In genomic region chr13:44404261-44405139, GRCh38 we compare ENCODE assay signal across 1 cellular context.
TF ChIP-seq lines count a peak whose summit lies in the region.

No MANE protein-coding gene starts in this region.

TF ChIP-seq in H1, 55 proteins besides CTCF, POLR2A, EP300 and RAD21 (continued from another document):
- TF ChIP-seq, protein P1, sequence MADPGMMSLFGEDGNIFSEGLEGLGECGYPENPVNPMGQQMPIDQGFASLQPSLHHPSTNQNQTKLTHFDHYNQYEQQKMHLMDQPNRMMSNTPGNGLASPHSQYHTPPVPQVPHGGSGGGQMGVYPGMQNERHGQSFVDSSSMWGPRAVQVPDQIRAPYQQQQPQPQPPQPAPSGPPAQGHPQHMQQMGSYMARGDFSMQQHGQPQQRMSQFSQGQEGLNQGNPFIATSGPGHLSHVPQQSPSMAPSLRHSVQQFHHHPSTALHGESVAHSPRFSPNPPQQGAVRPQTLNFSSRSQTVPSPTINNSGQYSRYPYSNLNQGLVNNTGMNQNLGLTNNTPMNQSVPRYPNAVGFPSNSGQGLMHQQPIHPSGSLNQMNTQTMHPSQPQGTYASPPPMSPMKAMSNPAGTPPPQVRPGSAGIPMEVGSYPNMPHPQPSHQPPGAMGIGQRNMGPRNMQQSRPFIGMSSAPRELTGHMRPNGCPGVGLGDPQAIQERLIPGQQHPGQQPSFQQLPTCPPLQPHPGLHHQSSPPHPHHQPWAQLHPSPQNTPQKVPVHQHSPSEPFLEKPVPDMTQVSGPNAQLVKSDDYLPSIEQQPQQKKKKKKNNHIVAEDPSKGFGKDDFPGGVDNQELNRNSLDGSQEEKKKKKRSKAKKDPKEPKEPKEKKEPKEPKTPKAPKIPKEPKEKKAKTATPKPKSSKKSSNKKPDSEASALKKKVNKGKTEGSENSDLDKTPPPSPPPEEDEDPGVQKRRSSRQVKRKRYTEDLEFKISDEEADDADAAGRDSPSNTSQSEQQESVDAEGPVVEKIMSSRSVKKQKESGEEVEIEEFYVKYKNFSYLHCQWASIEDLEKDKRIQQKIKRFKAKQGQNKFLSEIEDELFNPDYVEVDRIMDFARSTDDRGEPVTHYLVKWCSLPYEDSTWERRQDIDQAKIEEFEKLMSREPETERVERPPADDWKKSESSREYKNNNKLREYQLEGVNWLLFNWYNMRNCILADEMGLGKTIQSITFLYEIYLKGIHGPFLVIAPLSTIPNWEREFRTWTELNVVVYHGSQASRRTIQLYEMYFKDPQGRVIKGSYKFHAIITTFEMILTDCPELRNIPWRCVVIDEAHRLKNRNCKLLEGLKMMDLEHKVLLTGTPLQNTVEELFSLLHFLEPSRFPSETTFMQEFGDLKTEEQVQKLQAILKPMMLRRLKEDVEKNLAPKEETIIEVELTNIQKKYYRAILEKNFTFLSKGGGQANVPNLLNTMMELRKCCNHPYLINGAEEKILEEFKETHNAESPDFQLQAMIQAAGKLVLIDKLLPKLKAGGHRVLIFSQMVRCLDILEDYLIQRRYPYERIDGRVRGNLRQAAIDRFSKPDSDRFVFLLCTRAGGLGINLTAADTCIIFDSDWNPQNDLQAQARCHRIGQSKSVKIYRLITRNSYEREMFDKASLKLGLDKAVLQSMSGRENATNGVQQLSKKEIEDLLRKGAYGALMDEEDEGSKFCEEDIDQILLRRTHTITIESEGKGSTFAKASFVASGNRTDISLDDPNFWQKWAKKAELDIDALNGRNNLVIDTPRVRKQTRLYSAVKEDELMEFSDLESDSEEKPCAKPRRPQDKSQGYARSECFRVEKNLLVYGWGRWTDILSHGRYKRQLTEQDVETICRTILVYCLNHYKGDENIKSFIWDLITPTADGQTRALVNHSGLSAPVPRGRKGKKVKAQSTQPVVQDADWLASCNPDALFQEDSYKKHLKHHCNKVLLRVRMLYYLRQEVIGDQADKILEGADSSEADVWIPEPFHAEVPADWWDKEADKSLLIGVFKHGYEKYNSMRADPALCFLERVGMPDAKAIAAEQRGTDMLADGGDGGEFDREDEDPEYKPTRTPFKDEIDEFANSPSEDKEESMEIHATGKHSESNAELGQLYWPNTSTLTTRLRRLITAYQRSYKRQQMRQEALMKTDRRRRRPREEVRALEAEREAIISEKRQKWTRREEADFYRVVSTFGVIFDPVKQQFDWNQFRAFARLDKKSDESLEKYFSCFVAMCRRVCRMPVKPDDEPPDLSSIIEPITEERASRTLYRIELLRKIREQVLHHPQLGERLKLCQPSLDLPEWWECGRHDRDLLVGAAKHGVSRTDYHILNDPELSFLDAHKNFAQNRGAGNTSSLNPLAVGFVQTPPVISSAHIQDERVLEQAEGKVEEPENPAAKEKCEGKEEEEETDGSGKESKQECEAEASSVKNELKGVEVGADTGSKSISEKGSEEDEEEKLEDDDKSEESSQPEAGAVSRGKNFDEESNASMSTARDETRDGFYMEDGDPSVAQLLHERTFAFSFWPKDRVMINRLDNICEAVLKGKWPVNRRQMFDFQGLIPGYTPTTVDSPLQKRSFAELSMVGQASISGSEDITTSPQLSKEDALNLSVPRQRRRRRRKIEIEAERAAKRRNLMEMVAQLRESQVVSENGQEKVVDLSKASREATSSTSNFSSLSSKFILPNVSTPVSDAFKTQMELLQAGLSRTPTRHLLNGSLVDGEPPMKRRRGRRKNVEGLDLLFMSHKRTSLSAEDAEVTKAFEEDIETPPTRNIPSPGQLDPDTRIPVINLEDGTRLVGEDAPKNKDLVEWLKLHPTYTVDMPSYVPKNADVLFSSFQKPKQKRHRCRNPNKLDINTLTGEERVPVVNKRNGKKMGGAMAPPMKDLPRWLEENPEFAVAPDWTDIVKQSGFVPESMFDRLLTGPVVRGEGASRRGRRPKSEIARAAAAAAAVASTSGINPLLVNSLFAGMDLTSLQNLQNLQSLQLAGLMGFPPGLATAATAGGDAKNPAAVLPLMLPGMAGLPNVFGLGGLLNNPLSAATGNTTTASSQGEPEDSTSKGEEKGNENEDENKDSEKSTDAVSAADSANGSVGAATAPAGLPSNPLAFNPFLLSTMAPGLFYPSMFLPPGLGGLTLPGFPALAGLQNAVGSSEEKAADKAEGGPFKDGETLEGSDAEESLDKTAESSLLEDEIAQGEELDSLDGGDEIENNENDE (IDR thresholded peaks at IDR 0.05; ENCODE audit: insufficient replicate concordance, low read length) = no peak
- TF ChIP-seq HDAC6 (IDR thresholded peaks at IDR 0.05; ENCODE audit: low read depth, low read length) = no peak
- TF ChIP-seq GABPA (IDR thresholded peaks at IDR 0.05; ENCODE audit: borderline replicate concordance, insufficient read depth, low read length) = no peak
- TF ChIP-seq ZNF274 (IDR thresholded peaks at IDR 0.05; ENCODE audit: borderline replicate concordance, extremely low read depth, low read length) = no peak
- TF ChIP-seq SIRT6 (IDR thresholded peaks at IDR 0.05; ENCODE audit: low read length) = no peak
- TF ChIP-seq EZH2 (IDR thresholded peaks at IDR 0.05; ENCODE audit: low read depth, low read length, severe bottlenecking) = no peak
- no peak for TF ChIP-seq SIX5 (IDR thresholded peaks at IDR 0.05; ENCODE audit: low read depth, low read length)
- TF ChIP-seq, protein P2, sequence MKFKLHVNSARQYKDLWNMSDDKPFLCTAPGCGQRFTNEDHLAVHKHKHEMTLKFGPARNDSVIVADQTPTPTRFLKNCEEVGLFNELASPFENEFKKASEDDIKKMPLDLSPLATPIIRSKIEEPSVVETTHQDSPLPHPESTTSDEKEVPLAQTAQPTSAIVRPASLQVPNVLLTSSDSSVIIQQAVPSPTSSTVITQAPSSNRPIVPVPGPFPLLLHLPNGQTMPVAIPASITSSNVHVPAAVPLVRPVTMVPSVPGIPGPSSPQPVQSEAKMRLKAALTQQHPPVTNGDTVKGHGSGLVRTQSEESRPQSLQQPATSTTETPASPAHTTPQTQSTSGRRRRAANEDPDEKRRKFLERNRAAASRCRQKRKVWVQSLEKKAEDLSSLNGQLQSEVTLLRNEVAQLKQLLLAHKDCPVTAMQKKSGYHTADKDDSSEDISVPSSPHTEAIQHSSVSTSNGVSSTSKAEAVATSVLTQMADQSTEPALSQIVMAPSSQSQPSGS (IDR thresholded peaks at IDR 0.05; ENCODE audit: low read length) = no peak
- no peak for TF ChIP-seq POU5F1 (IDR thresholded peaks at IDR 0.05; ENCODE audit: low read depth, low read length)
- TF ChIP-seq TAF7 (optimal IDR thresholded peaks at IDR 0.05; ENCODE audit: borderline replicate concordance, low read depth, low read length) = no peak
- TF ChIP-seq CEBPB (IDR thresholded peaks at IDR 0.05; ENCODE audit: low read depth, low read length) = no peak
- no peak for TF ChIP-seq PHF8 (conservative IDR thresholded peaks at IDR 0.05; ENCODE audit: low read depth, low read length)
- no peak for TF ChIP-seq CTBP2 (IDR thresholded peaks at IDR 0.05; ENCODE audit: borderline replicate concordance, insufficient read depth, insufficient read length, low read length)
- TF ChIP-seq MAFK (IDR thresholded peaks at IDR 0.05; ENCODE audit: low read depth, low read length) = no peak
- no peak for TF ChIP-seq HDAC2 (IDR thresholded peaks at IDR 0.05; ENCODE audit: borderline replicate concordance in 1 of 2, low read depth in 2 of 2, low read length in 2 of 2)
- no peak for TF ChIP-seq NRF1 (IDR thresholded peaks at IDR 0.05; ENCODE audit: low read depth, low read length)
- TF ChIP-seq KDM5A (IDR thresholded peaks at IDR 0.05; ENCODE audit: low read length) = no peak
- TF ChIP-seq CREB1 (IDR thresholded peaks at IDR 0.05) = no peak
- TF ChIP-seq RBBP5 (IDR thresholded peaks at IDR 0.05; ENCODE audit: borderline replicate concordance, low read depth, low read length) = peak; percentile 73
- no peak for TF ChIP-seq GTF2F1 (IDR thresholded peaks at IDR 0.05; ENCODE audit: borderline replicate concordance, low read depth, low read length)
- no peak for TF ChIP-seq BACH1 (IDR thresholded peaks at IDR 0.05; ENCODE audit: low read length)
- peak; percentile 8 for TF ChIP-seq KDM4A (IDR thresholded peaks at IDR 0.05; ENCODE audit: low read depth, low read length, severe bottlenecking)
- TF ChIP-seq YY1 (IDR thresholded peaks at IDR 0.05; ENCODE audit: low read depth, low read length) = peak; percentile 71; the same call in 1 of the 2 replicates
- TF ChIP-seq SAP30 (IDR thresholded peaks at IDR 0.05; ENCODE audit: insufficient read depth, insufficient replicate concordance, low read length) = no peak
- no peak for TF ChIP-seq SUZ12 (IDR thresholded peaks at IDR 0.05; ENCODE audit: low read length)
- TF ChIP-seq CHD2 (IDR thresholded peaks at IDR 0.05; ENCODE audit: low read length) = no peak
- TF ChIP-seq BCL11A (IDR thresholded peaks at IDR 0.05; ENCODE audit: low read depth in 2 of 2, low read length in 2 of 2) = no peak
- TF ChIP-seq JUND (IDR thresholded peaks at IDR 0.05; ENCODE audit: low read length) = no peak
- no peak for TF ChIP-seq SIN3A (conservative IDR thresholded peaks at IDR 0.05 in 1 of 2, IDR thresholded peaks at IDR 0.05 in 1 of 2; ENCODE audit: low read depth in 1 of 2, low read length in 2 of 2)
- no peak for TF ChIP-seq SP1 (IDR thresholded peaks at IDR 0.05; ENCODE audit: low read depth, low read length)
- TF ChIP-seq SRF (IDR thresholded peaks at IDR 0.05; ENCODE audit: low read depth, low read length) = no peak
- TF ChIP-seq TBP (IDR thresholded peaks at IDR 0.05; ENCODE audit: low read depth, low read length) = peak; percentile 33; the same call in 1 of the 2 replicates
- TF ChIP-seq JUN (IDR thresholded peaks at IDR 0.05; ENCODE audit: low read depth, low read length) = no peak
- peak; percentile 70; the same call in 1 of the 2 replicates for TF ChIP-seq RFX5 (IDR thresholded peaks at IDR 0.05; ENCODE audit: borderline replicate concordance, low read depth, low read length)
- no peak for TF ChIP-seq ASH2L (IDR thresholded peaks at IDR 0.05; ENCODE audit: low read length)
